ENCODE assay signal across 8 cellular contexts in the genomic region with DNA sequence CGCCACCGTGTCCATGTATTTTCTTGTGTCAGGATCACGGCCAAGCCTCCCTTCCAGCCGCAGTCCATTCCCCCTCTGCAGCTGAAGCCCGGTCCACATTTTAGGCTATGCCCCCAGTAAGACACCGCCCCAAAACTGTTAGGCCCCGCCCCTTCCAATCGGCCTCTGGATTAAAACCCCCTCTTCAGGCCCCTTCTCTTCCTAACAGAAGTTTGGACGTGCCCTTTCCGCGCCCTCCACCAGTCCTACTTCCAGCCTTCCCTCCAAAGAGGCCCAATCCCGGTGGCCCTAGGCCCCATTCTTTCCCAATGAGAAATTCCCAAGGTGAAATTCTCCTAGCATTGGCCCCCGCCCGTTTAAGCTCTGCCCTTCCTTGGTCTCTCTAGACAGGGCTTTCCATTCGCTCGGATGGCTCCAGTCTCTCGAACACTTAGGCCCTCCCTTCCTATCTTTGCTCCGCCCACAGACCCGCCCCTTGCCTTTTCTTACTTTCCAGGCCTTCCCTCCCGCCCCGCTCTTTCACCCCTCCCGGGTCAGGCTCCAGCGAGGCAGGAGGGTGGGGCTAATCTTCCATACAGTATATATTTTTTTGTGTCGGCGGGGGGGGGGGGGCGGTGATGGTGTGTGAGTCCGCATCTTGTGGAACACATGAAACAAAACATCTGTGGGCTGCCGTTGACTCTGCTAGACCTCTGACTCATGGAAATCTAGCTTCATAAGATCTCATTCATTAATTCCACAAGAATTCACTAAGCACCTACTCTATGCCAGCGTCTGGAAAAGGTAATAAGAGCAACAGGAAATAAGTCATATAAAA. TPM values are rescaled to one million over a fixed set of nuclear protein-coding genes. Genes with fewer than 3 reads are reported as not detected.
A peak's percentile ranks its signal among the peaks of the same experiment; 100 is the strongest.
DNase-seq lines count a peak whose midpoint lies in the region; ATAC-seq and TF ChIP-seq lines count a peak whose summit lies in the region.
"Had no signal": no experiment of that assay in that cellular context is flagged by ENCODE, and none has a peak within 500 bp of the region (broad histone marks: within the 10 kb centered on the region; RNA-seq: fewer than 3 reads in every experiment).

No MANE protein-coding gene starts in this region.

- peak; percentile 87 for DNase-seq in HCT116 (ENCODE audit: low read depth, low spot score)
- DNase-seq in activated naive CD4-positive, alpha-beta T cell (lab: John Stamatoyannopoulos, UW) = peak; percentile 32 to 86 (median 68)
- peak; percentile 86 for DNase-seq in Right ventricle myocardium inferior (ENCODE audit: missing footprints)
- DNase-seq in renal cortical epithelial cell (ENCODE audit: low read depth) = peak; percentile 53
- peak; percentile 90 to 94 for DNase-seq in uterus
- no peak for DNase-seq in SJCRH30

- no peak overlapping the region for H2AFZ ChIP-seq in HCT116 (ENCODE audit: low read depth, low read length, poor library complexity, severe bottlenecking)

- H3K9ac ChIP-seq in HCT116 (ENCODE audit: low read length) = peak overlapping the region; percentile 92

- CTCF ChIA-PET in HCT116 (lab: Charles Lee) = interaction anchor here (0.9 to 3.0 kb wide), 2 partner anchors 12 to 20 kb away, joined by 3 to 39 read pairs; a partner anchor contains a TSS

- peaks cover 15 to 30% of the 10 kb centered on the region in 2 experiments; a peak in 3 of 4 replicates for H3K36me3 ChIP-seq in HCT116 (ENCODE audit: control insufficient read depth in 1 of 2, insufficient read depth in 2 of 2, low read length in 2 of 2)
- H3K36me3 ChIP-seq in uterus = no peaks in the 10 kb centered on the region
- no peaks in the 10 kb centered on the region for H3K36me3 ChIP-seq in SJCRH30
- H3K36me3 ChIP-seq: neutrophil had no signal

- H3K4me1 ChIP-seq in HCT116 (ENCODE audit: control insufficient read depth in 1 of 2, insufficient read depth in 2 of 2, low read length in 2 of 2) (peaks cover 33 to 62% of the 10 kb centered on the region in 2 experiments), uterus (peaks cover 0 to 3% of the 10 kb centered on the region in 2 donors), SJCRH30 (no peaks in the 10 kb centered on the region)

- no peaks in the 10 kb centered on the region for H3K27me3 ChIP-seq in HCT116 (ENCODE audit: insufficient read depth, low read length)
- no peaks in the 10 kb centered on the region for H3K27me3 ChIP-seq in uterus
- H3K27me3 ChIP-seq in SJCRH30 = no peaks in the 10 kb centered on the region; the same call in 1 of the 2 replicates

- H4K20me1 ChIP-seq in HCT116 (ENCODE audit: insufficient read depth) = no peaks in the 10 kb centered on the region

- peak overlapping the region; percentile 100 for H3K4me2 ChIP-seq in HCT116 (ENCODE audit: low read length)

- H3K4me3 ChIP-seq in HCT116 (replicated peaks in 1 of 2; ENCODE audit: low read depth in 1 of 2, low read length in 2 of 2) = peak overlapping the region; percentile 87 to 88
- H3K4me3 ChIP-seq in uterus = peak overlapping the region; percentile 49 to 54
- no peak overlapping the region for H3K4me3 ChIP-seq in SJCRH30

- TF ChIP-seq RAD21 in HCT116 (IDR thresholded peaks at IDR 0.05; ENCODE audit: low read depth) = no peak

- TF ChIP-seq CTCF in HCT116 (IDR thresholded peaks at IDR 0.05 in 2 of 3, conservative IDR thresholded peaks at IDR 0.05 in 1 of 3; ENCODE audit: borderline replicate concordance in 1 of 3, insufficient read depth in 1 of 3, low read depth in 2 of 3, low read length in 2 of 3) = no peak
- peak in 1 of 4 experiments; percentile 8 for TF ChIP-seq CTCF in uterus (IDR thresholded peaks at IDR 0.05)

- POLR2A ChIA-PET in HCT116 (lab: Charles Lee) = interaction anchor here (0.7 to 4.1 kb wide), 3 partner anchors 9 to 32 kb away, joined by 3 to 55 read pairs (median 4); no protein-coding TSS in a partner anchor

- H3K79me2 ChIP-seq in HCT116 (ENCODE audit: insufficient read depth, low read length) = peaks cover 8% of the 10 kb centered on the region; the same call in 1 of the 2 replicates

- H3K9me3 ChIP-seq in HCT116 (ENCODE audit: control insufficient read depth in 1 of 2, insufficient read depth in 1 of 2, low read depth in 1 of 2, low read length in 2 of 2) (no peaks in the 10 kb centered on the region), uterus (no peaks in the 10 kb centered on the region), SJCRH30 (replicated peaks) (no peaks in the 10 kb centered on the region)
- H3K9me3 ChIP-seq: neutrophil had no signal

- H3K27ac ChIP-seq in HCT116 (ENCODE audit: low read depth, low read length) (peak overlapping the region; percentile 99), uterus (peak overlapping the region; percentile 88 to 92), SJCRH30 (no peak overlapping the region)
- H3K27ac ChIP-seq: neutrophil had no signal

- ATAC-seq in HCT116 (peak; percentile 54), Right ventricle myocardium inferior (peak; percentile 68)

- intact Hi-C loops in HCT116 (cut with micrococcal nuclease) = loop anchor here (5.0 kb wide), 1 partner anchor 393 kb away; no protein-coding TSS in a partner anchor
- intact Hi-C loops in Right ventricle myocardium inferior (cut with DNase I) = no loop called here
- intact Hi-C loops in uterus (cut with DNase I; ENCODE audit: low total_unique reads) = no loop called here

- no peak for TF ChIP-seq POLR2A in HCT116 (IDR thresholded peaks at IDR 0.05; ENCODE audit: borderline replicate concordance, extremely low read depth, insufficient read depth, insufficient read length)
- peak; percentile 16 to 22 for TF ChIP-seq POLR2A in uterus (IDR thresholded peaks at IDR 0.05)

- RAD21 ChIA-PET in HCT116 (lab: Charles Lee; ENCODE audit: low non-redundant PET in 1 of 2, low total read pairs in 2 of 2, uncharacterized antibody in 2 of 2, unreplicated experiment in 2 of 2) = no interaction called here

- BruUV-seq in HCT116 (replicated peaks; lab: Mats Ljungman, UMichigan) = no TSS peak

- H3K9me2 ChIP-seq in HCT116 (ENCODE audit: insufficient read depth) = no peaks in the 10 kb centered on the region

TF ChIP-seq in HCT116, 20 proteins besides CTCF, POLR2A, EP300 and RAD21 (continues in another document):
- TF ChIP-seq SP1 (IDR thresholded peaks at IDR 0.05; ENCODE audit: low read depth) (peak; percentile 57), TCF7L2 (IDR thresholded peaks at IDR 0.05; ENCODE audit: borderline replicate concordance, extremely low read depth, insufficient read depth, insufficient read length) (no peak)
- TF ChIP-seq, protein P1, sequence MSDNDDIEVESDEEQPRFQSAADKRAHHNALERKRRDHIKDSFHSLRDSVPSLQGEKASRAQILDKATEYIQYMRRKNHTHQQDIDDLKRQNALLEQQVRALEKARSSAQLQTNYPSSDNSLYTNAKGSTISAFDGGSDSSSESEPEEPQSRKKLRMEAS (IDR thresholded peaks at IDR 0.05) = no peak

TF ChIP-seq in PFSK-1, 5 proteins besides CTCF, POLR2A, EP300 and RAD21:
- TF ChIP-seq, protein P2, sequence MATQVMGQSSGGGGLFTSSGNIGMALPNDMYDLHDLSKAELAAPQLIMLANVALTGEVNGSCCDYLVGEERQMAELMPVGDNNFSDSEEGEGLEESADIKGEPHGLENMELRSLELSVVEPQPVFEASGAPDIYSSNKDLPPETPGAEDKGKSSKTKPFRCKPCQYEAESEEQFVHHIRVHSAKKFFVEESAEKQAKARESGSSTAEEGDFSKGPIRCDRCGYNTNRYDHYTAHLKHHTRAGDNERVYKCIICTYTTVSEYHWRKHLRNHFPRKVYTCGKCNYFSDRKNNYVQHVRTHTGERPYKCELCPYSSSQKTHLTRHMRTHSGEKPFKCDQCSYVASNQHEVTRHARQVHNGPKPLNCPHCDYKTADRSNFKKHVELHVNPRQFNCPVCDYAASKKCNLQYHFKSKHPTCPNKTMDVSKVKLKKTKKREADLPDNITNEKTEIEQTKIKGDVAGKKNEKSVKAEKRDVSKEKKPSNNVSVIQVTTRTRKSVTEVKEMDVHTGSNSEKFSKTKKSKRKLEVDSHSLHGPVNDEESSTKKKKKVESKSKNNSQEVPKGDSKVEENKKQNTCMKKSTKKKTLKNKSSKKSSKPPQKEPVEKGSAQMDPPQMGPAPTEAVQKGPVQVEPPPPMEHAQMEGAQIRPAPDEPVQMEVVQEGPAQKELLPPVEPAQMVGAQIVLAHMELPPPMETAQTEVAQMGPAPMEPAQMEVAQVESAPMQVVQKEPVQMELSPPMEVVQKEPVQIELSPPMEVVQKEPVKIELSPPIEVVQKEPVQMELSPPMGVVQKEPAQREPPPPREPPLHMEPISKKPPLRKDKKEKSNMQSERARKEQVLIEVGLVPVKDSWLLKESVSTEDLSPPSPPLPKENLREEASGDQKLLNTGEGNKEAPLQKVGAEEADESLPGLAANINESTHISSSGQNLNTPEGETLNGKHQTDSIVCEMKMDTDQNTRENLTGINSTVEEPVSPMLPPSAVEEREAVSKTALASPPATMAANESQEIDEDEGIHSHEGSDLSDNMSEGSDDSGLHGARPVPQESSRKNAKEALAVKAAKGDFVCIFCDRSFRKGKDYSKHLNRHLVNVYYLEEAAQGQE (IDR thresholded peaks at IDR 0.05; ENCODE audit: insufficient read depth in 1 of 2, low read depth in 2 of 2, low read length in 2 of 2) = no peak
- peak; percentile 81; the same call in 1 of the 2 replicates for TF ChIP-seq SIN3A (IDR thresholded peaks at IDR 0.05; ENCODE audit: borderline replicate concordance, insufficient read depth, low read length)

RNA-seq across cellular contexts. Expression of a gene that starts 13.6 kb away (rescaled TPM):
- 310 TPM for total RNA-seq in HCT116 (2021; ENCODE audit: unreplicated experiment)
- 248 and 382 TPM in 2 replicates for polyA plus RNA-seq in HCT116 (2012)
- 630 TPM for polyA plus RNA-seq in PFSK-1 (2012; ENCODE audit: insufficient read length, low read depth)
- total RNA-seq in Right ventricle myocardium inferior = 324 TPM
- 14.9 and 15.5 TPM in 2 replicates for total RNA-seq in renal cortical epithelial cell
- 1,000 to 10,000 TPM in 1 of 4 donors, 100 to 1,000 TPM in 3; 163 to 1,000 (median 501) TPM for total RNA-seq in uterus
- 4.0 and 5.6 TPM in 2 replicates for total RNA-seq in SJCRH30 (2014; rRNA removed; shearing (Covaris generic))

RNA-seq across cellular contexts. Expression of a gene that starts 38.1 kb away (rescaled TPM):
- total RNA-seq in HCT116 (2021; ENCODE audit: unreplicated experiment) (97.4 TPM), Right ventricle myocardium inferior (20.6 TPM), renal cortical epithelial cell (32.8 and 53.5 TPM in 2 replicates), uterus (10 to 100 TPM; 15.1 to 57.4 (median 21.9) TPM)
- polyA plus RNA-seq in HCT116 (2012) = 95.7 and 104 TPM in 2 replicates
- 147 TPM for polyA plus RNA-seq in PFSK-1 (2012; ENCODE audit: insufficient read length, low read depth)
- total RNA-seq in SJCRH30 (2014; rRNA removed; shearing (Covaris generic)) = 44.1 and 46.6 TPM in 2 replicates

Comparison
In these comparisons a context has a peak if more than half of its experiments do, and no peak if none do; other contexts are left out.
1. DNase-seq: peak in HCT116 (single experiment), activated naive CD4-positive, alpha-beta T cell (4 of 4), Right ventricle myocardium inferior (single experiment), renal cortical epithelial cell (single experiment) and uterus (2 of 2); none in SJCRH30 (0 of 2).